ENCODE assay signal across 23 cellular contexts in genomic region chr19:54576411-54576976, GRCh38. TPM values are rescaled to one million over a fixed set of nuclear protein-coding genes. Genes with fewer than 3 reads are reported as not detected.
"Had no signal": no experiment of that assay in that cellular context is flagged by ENCODE, and none has a peak within 500 bp of the region (broad histone marks: within the 10 kb centered on the region; RNA-seq: fewer than 3 reads in every experiment).

No MANE protein-coding gene starts in this region.

- H3K9me3 ChIP-seq: lower lobe of right lung had no signal

- H3K4me1 ChIP-seq: lower lobe of right lung, tibial nerve had no signal

- H3K36me3 Mint-ChIP-seq: mesothelial cell of epicardium had no signal

- H3K4me3 Mint-ChIP-seq: activated B cell treated with CpG ODN at 0.5 μM for 24 hours; activated CD8-positive, alpha-beta T cell treated with anti-CD3 and anti-CD28 coated beads, Interleukin-2, amount 10 ng/mL, durations not matched to agents 7 days and 5 days; activated naive CD4-positive, alpha-beta T cell treated with anti-CD3 and anti-CD28 coated beads for 36 hours; activated naive CD8-positive, alpha-beta T cell treated with anti-CD3 and anti-CD28 coated beads, Interleukin-2, amount 50 U/mL, for 24 hours; activated T-cell treated with anti-CD3 and anti-CD28 coated beads, Interleukin-2, amount 50 U/mL, for 24 hours; mesothelial cell of epicardium; nephron progenitor cell; stimulated activated naive CD8-positive, alpha-beta T cell treated with anti-CD3 and anti-CD28 coated beads, Interleukin-15, Interleukin-2, amounts not matched to agents 100 ng/mL and 50 ng/mL, for 24 hours had no signal

- H3K9me3 Mint-ChIP-seq: activated B cell treated with CpG ODN at 0.5 μM for 24 hours; activated naive CD4-positive, alpha-beta T cell treated with anti-CD3 and anti-CD28 coated beads for 36 hours; activated naive CD8-positive, alpha-beta T cell treated with anti-CD3 and anti-CD28 coated beads, Interleukin-2, amount 50 U/mL, for 24 hours; activated T-cell treated with anti-CD3 and anti-CD28 coated beads, Interleukin-2, amount 50 U/mL, for 24 hours; activated T-helper 2 cell treated with anti-CD3 and anti-CD28 coated beads, Interferon-gamma antibody, Interleukin-2, Interleukin-4, amounts not matched to agents 10 μg/mL and 5 μg/mL and 100 μg/mL, durations not matched to agents 14 hours and 24 hours and 36 hours; stimulated activated naive CD8-positive, alpha-beta T cell treated with anti-CD3 and anti-CD28 coated beads, Interleukin-15, Interleukin-2, amounts not matched to agents 100 ng/mL and 50 ng/mL, for 24 hours had no signal

- H3K27ac Mint-ChIP-seq: activated B cell treated with CpG ODN at 0.5 μM for 24 hours; activated CD8-positive, alpha-beta T cell treated with anti-CD3 and anti-CD28 coated beads, Interleukin-2, amount 10 ng/mL, durations not matched to agents 7 days and 5 days; activated naive CD4-positive, alpha-beta T cell treated with anti-CD3 and anti-CD28 coated beads for 36 hours; activated naive CD8-positive, alpha-beta T cell treated with anti-CD3 and anti-CD28 coated beads, Interleukin-2, amount 50 U/mL, for 24 hours; activated T-cell treated with anti-CD3 and anti-CD28 coated beads, Interleukin-2, amount 50 U/mL, for 24 hours; activated T-helper 2 cell treated with anti-CD3 and anti-CD28 coated beads, Interferon-gamma antibody, Interleukin-2, Interleukin-4, amounts not matched to agents 10 μg/mL and 5 μg/mL and 100 μg/mL, durations not matched to agents 14 hours and 24 hours and 36 hours; mesothelial cell of epicardium; nephron progenitor cell; progenitor cell of endocrine pancreas; stimulated activated naive CD8-positive, alpha-beta T cell treated with anti-CD3 and anti-CD28 coated beads, Interleukin-15, Interleukin-2, amounts not matched to agents 100 ng/mL and 50 ng/mL, for 24 hours had no signal

- H3K4me1 Mint-ChIP-seq: mesothelial cell of epicardium, nephron progenitor cell had no signal

- H3K27me3 Mint-ChIP-seq: progenitor cell of endocrine pancreas had no signal

- H3K36me3 ChIP-seq: brain microvascular endothelial cell, lower lobe of right lung, tibial nerve had no signal

- H3K27ac ChIP-seq: brain microvascular endothelial cell, lower lobe of right lung, tibial nerve had no signal

- H3K4me3 ChIP-seq: lower lobe of right lung, tibial nerve had no signal

- ATAC-seq: activated CD8-positive, alpha-beta T cell treated with anti-CD3 and anti-CD28 coated beads, Interleukin-2, amount 10 ng/mL, durations not matched to agents 7 days and 5 days; activated naive CD8-positive, alpha-beta T cell treated with anti-CD3 and anti-CD28 coated beads, Interleukin-2, amount 50 U/mL, for 24 hours; left cardiac atrium; lower lobe of right lung had no signal

- H3K27me3 ChIP-seq: brain microvascular endothelial cell, tibial nerve had no signal

- DNase-seq: activated B cell treated with CpG ODN at 0.5 μM for 24 hours; activated CD4-positive, alpha-beta T cell treated with anti-CD3 and anti-CD28 coated beads for 4 hours; activated CD8-positive, alpha-beta T cell treated with anti-CD3 and anti-CD28 coated beads, Interleukin-2, amount 10 ng/mL, durations not matched to agents 7 days and 5 days; activated naive CD4-positive, alpha-beta T cell treated with anti-CD3 and anti-CD28 coated beads for 36 hours; activated naive CD8-positive, alpha-beta T cell treated with anti-CD3 and anti-CD28 coated beads, Interleukin-2, amount 50 U/mL, for 24 hours; activated T-cell treated with anti-CD3 and anti-CD28 coated beads, Interleukin-2, amount 50 U/mL, for 24 hours; anterior cingulate cortex; brain microvascular endothelial cell; central memory CD4-positive, alpha-beta T cell; erythroblast; head of caudate nucleus; left cardiac atrium; lower lobe of right lung; nephron progenitor cell; stimulated activated CD4-positive, alpha-beta T cell treated with anti-CD3 and anti-CD28 coated beads, Interleukin-2, amount 100 ng/mL, for 24 hours; T-helper 2 cell had no signal

RNA-seq across cellular contexts. Expression of gene LILRA2, which starts 2.9 kb away (rescaled TPM):
- total RNA-seq: activated B cell treated with CpG ODN at 0.5 μM for 24 hours; activated CD8-positive, alpha-beta T cell treated with anti-CD3 and anti-CD28 coated beads, Interleukin-2, amount 10 ng/mL, durations not matched to agents 7 days and 5 days; activated naive CD4-positive, alpha-beta T cell treated with anti-CD3 and anti-CD28 coated beads for 36 hours; activated T-helper 2 cell treated with anti-CD3 and anti-CD28 coated beads, Interferon-gamma antibody, Interleukin-2, Interleukin-4, amounts not matched to agents 10 μg/mL and 5 μg/mL and 100 μg/mL, durations not matched to agents 14 hours and 24 hours and 36 hours; mesothelial cell of epicardium; progenitor cell of endocrine pancreas had no signal

RNA-seq across cellular contexts. Expression of gene LILRA1, which starts 16.9 kb away (rescaled TPM):
- total RNA-seq: activated CD8-positive, alpha-beta T cell treated with anti-CD3 and anti-CD28 coated beads, Interleukin-2, amount 10 ng/mL, durations not matched to agents 7 days and 5 days; activated naive CD4-positive, alpha-beta T cell treated with anti-CD3 and anti-CD28 coated beads for 36 hours; activated T-helper 2 cell treated with anti-CD3 and anti-CD28 coated beads, Interferon-gamma antibody, Interleukin-2, Interleukin-4, amounts not matched to agents 10 μg/mL and 5 μg/mL and 100 μg/mL, durations not matched to agents 14 hours and 24 hours and 36 hours; frontal cortex; mesothelial cell of epicardium; progenitor cell of endocrine pancreas; skeletal muscle tissue had no signal

RNA-seq across cellular contexts. Expression of gene LILRB1, which starts 53.8 kb away (rescaled TPM):
- total RNA-seq: activated T-helper 2 cell treated with anti-CD3 and anti-CD28 coated beads, Interferon-gamma antibody, Interleukin-2, Interleukin-4, amounts not matched to agents 10 μg/mL and 5 μg/mL and 100 μg/mL, durations not matched to agents 14 hours and 24 hours and 36 hours; frontal cortex; mesothelial cell of epicardium; progenitor cell of endocrine pancreas had no signal
